ENCODE assay signal across 9 cellular contexts in genomic region chr1:40774266-40774998, GRCh38. TPM values are rescaled to one million over a fixed set of nuclear protein-coding genes. Genes with fewer than 3 reads are reported as not detected.
DNase-seq lines count a peak whose midpoint lies in the region; ATAC-seq and TF ChIP-seq lines count a peak whose summit lies in the region.
"Had no signal": no experiment of that assay in that cellular context is flagged by ENCODE, and none has a peak within 500 bp of the region (broad histone marks: within the 10 kb centered on the region; RNA-seq: fewer than 3 reads in every experiment).

No MANE protein-coding gene starts in this region.

- no TSS peak for BruUV-seq in Panc1 (replicated peaks; lab: Mats Ljungman, UMichigan)

- H3K27me3 ChIP-seq in Panc1 (ENCODE audit: control insufficient read depth, insufficient read depth, low read length): no peaks in the 10 kb centered on the region
- H3K27me3 ChIP-seq in gastrocnemius medialis: no peaks in the 10 kb centered on the region
- H3K27me3 ChIP-seq: BLaER1 had no signal

- H3K4me3 Mint-ChIP-seq in activated T-helper 1 cell treated with anti-CD3 and anti-CD28 coated beads, Interleukin-12 subunit alpha, Interleukin-12 subunit beta, Interleukin-2, Interleukin-4 antibody, amounts not matched to agents 30 ng/mL and 10 ng/mL and 1 ng/mL, durations not matched to agents 14 hours and 24 hours and 36 hours: no peak overlapping the region

- H3K4me1 Mint-ChIP-seq in activated T-helper 1 cell treated with anti-CD3 and anti-CD28 coated beads, Interleukin-12 subunit alpha, Interleukin-12 subunit beta, Interleukin-2, Interleukin-4 antibody, amounts not matched to agents 30 ng/mL and 10 ng/mL and 1 ng/mL, durations not matched to agents 14 hours and 24 hours and 36 hours (ENCODE audit: low read depth): peaks cover 24% of the 10 kb centered on the region

- H3K9me3 Mint-ChIP-seq in activated T-helper 1 cell treated with anti-CD3 and anti-CD28 coated beads, Interleukin-12 subunit alpha, Interleukin-12 subunit beta, Interleukin-2, Interleukin-4 antibody, amounts not matched to agents 30 ng/mL and 10 ng/mL and 1 ng/mL, durations not matched to agents 14 hours and 24 hours and 36 hours: no peaks in the 10 kb centered on the region

- CTCF ChIA-PET in Panc1 (lab: Charles Lee): interaction anchor here (0.7 to 1.6 kb wide), 8 partner anchors 8 to 178 kb away, joined by 3 to 10 read pairs (median 4); no protein-coding TSS in a partner anchor

- H3K36me3 ChIP-seq in Panc1 (ENCODE audit: control insufficient read depth, insufficient read depth, low read length): no peaks in the 10 kb centered on the region
- H3K36me3 ChIP-seq in gastrocnemius medialis: no peaks in the 10 kb centered on the region

- H3K27ac Mint-ChIP-seq in activated T-helper 1 cell treated with anti-CD3 and anti-CD28 coated beads, Interleukin-12 subunit alpha, Interleukin-12 subunit beta, Interleukin-2, Interleukin-4 antibody, amounts not matched to agents 30 ng/mL and 10 ng/mL and 1 ng/mL, durations not matched to agents 14 hours and 24 hours and 36 hours: peak overlapping the region; percentile 42

- peaks cover 36% of the 10 kb centered on the region for H3K36me3 Mint-ChIP-seq in activated T-helper 1 cell treated with anti-CD3 and anti-CD28 coated beads, Interleukin-12 subunit alpha, Interleukin-12 subunit beta, Interleukin-2, Interleukin-4 antibody, amounts not matched to agents 30 ng/mL and 10 ng/mL and 1 ng/mL, durations not matched to agents 14 hours and 24 hours and 36 hours (ENCODE audit: low read depth)

- peak; percentile 93 for TF ChIP-seq CTCF in Panc1 (IDR thresholded peaks at IDR 0.05)
- TF ChIP-seq CTCF in gastrocnemius medialis (IDR thresholded peaks at IDR 0.05 in 4 of 5, conservative IDR thresholded peaks at IDR 0.05 in 1 of 5): peak; percentile 60 to 87 (median 81)

- ATAC-seq in Panc1: peak; percentile 82
- peak; percentile 63 for ATAC-seq in Right ventricle myocardium superior (ENCODE audit: poor library complexity)
- peak; percentile 55 to 68 for ATAC-seq in gastrocnemius medialis
- ATAC-seq in HG02938 (IDR thresholded peaks at IDR 0.05; ENCODE audit: unreplicated experiment): no peak
- ATAC-seq in HG03571 (IDR thresholded peaks at IDR 0.05; ENCODE audit: unreplicated experiment): no peak

- H3K27ac ChIP-seq in Panc1 (ENCODE audit: low read length) (no peak overlapping the region), gastrocnemius medialis (no peak overlapping the region)
- H3K27ac ChIP-seq: BLaER1 had no signal

- H3K27me3 Mint-ChIP-seq in activated T-helper 1 cell treated with anti-CD3 and anti-CD28 coated beads, Interleukin-12 subunit alpha, Interleukin-12 subunit beta, Interleukin-2, Interleukin-4 antibody, amounts not matched to agents 30 ng/mL and 10 ng/mL and 1 ng/mL, durations not matched to agents 14 hours and 24 hours and 36 hours (ENCODE audit: insufficient read depth): no peaks in the 10 kb centered on the region

- in situ Hi-C loops in Panc1 (cut with HindIII; ENCODE audit: low pct_unique_long_range_greater_than_20kb, low sequenced_read_pairs): no loop called here
- in situ Hi-C loops in gastrocnemius medialis (cut with MboI; ENCODE audit: low sequenced_read_pairs in 4 of 4): loop anchor here (10.0 kb wide), 3 partner anchors 70 to 180 kb away; no protein-coding TSS in a partner anchor

- H3K9me3 ChIP-seq in Panc1 (ENCODE audit: control insufficient read depth, insufficient read depth, low read depth, low read length) (peaks cover 8% of the 10 kb centered on the region; the same call in 1 of the 2 replicates), gastrocnemius medialis (no peaks in the 10 kb centered on the region)

- POLR2A ChIA-PET in Panc1 (lab: Charles Lee): no interaction called here

- no peak overlapping the region for H3K4me3 ChIP-seq in Panc1 (ENCODE audit: low read depth in 2 of 2, low read length in 2 of 2)
- no peak overlapping the region for H3K4me3 ChIP-seq in gastrocnemius medialis
- H3K4me3 ChIP-seq: BLaER1 had no signal

- TF ChIP-seq POLR2A in gastrocnemius medialis (IDR thresholded peaks at IDR 0.05): no peak

- H3K4me1 ChIP-seq in Panc1 (ENCODE audit: control insufficient read depth, insufficient read depth, low read length) (no peaks in the 10 kb centered on the region), gastrocnemius medialis (peaks cover 8 to 27% of the 10 kb centered on the region in 2 donors)

- DNase-seq in NCI-H1417 (lab: John Stamatoyannopoulos, UW): peak in 2 of 3 experiments; percentile 20 to 49
- DNase-seq in NCI-H1417 treated with DMSO at 0.1 percent for 48 hours (lab: John Stamatoyannopoulos, UW): no peak
- peak; percentile 47 for DNase-seq in Panc1 (ENCODE audit: low read depth, low spot score)
- DNase-seq in activated T-helper 1 cell treated with anti-CD3 and anti-CD28 coated beads, Interleukin-12 subunit alpha, Interleukin-12 subunit beta, Interleukin-2, Interleukin-4 antibody, amounts not matched to agents 30 ng/mL and 10 ng/mL and 1 ng/mL, durations not matched to agents 14 hours and 24 hours and 36 hours (ENCODE audit: low spot score): peak; percentile 49
- peak; percentile 72 for DNase-seq in Right ventricle myocardium superior
- peak; percentile 26 to 55 for DNase-seq in gastrocnemius medialis

- intact Hi-C loops in Panc1 (cut with micrococcal nuclease; ENCODE audit: unreplicated experiment): loop anchor here (5.0 kb wide), 2 partner anchors 162 to 178 kb away; no protein-coding TSS in a partner anchor
- intact Hi-C loops in activated T-helper 1 cell treated with anti-CD3 and anti-CD28 coated beads, Interleukin-12 subunit alpha, Interleukin-12 subunit beta, Interleukin-2, Interleukin-4 antibody, amounts not matched to agents 30 ng/mL and 10 ng/mL and 1 ng/mL, durations not matched to agents 14 hours and 24 hours and 36 hours (cut with micrococcal nuclease): loop anchor here (1.0 kb wide), 3 partner anchors 76 to 178 kb away; no protein-coding TSS in a partner anchor
- intact Hi-C loops in Right ventricle myocardium superior (cut with DNase I): no loop called here
- intact Hi-C loops in gastrocnemius medialis (cut with DNase I; ENCODE audit: low total_unique reads): loop anchor here (1.0 to 2.0 kb wide), 2 partner anchors 76 to 178 kb away; no protein-coding TSS in a partner anchor

RNA-seq across cellular contexts. Expression of gene KCNQ4, which starts 9.2 kb away (rescaled TPM):
- total RNA-seq in Panc1 (2021; ENCODE audit: unreplicated experiment) (2.6 TPM), Right ventricle myocardium superior (2.6 TPM), gastrocnemius medialis (1 to 10 TPM; 2.9 to 8.2 (median 3.5) TPM)
- polyA plus RNA-seq in Panc1 (2012; ENCODE audit: insufficient read length): 5.2 TPM
- total RNA-seq in activated T-helper 1 cell treated with anti-CD3 and anti-CD28 coated beads, Interleukin-12 subunit alpha, Interleukin-12 subunit beta, Interleukin-2, Interleukin-4 antibody, amounts not matched to agents 30 ng/mL and 10 ng/mL and 1 ng/mL, durations not matched to agents 14 hours and 24 hours and 36 hours: 0.78 and 0.88 TPM in 2 replicates

Comparison
In these comparisons a context has a peak if more than half of its experiments do, and no peak if none do; other contexts are left out.
1. ATAC-seq: peak in Panc1 (single experiment), Right ventricle myocardium superior (single experiment) and gastrocnemius medialis (2 of 2); none in HG02938 (single experiment) and HG03571 (single experiment).